In the genomic region with DNA sequence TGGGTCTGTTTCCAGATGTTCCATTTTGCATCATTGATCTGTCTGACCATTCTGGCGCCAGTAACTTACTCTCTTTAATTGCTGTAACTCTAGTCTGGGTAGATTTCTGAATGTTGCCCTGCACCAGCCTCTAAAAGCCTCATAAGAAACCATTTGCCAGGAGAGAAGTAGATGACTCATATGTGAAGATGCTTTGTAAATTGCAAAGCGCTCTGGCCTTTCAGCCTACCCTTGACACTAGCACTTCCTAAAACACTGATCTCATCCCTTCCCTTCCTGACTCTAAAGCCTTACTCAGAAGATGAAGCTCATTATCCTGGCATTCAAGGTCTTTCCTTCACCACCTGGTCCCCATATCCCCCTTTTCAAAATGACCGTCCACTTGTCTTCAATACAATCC, we compare ENCODE assay signal across 26 cellular contexts.
DNase-seq lines count a peak whose midpoint lies in the region; FAIRE-seq and TF ChIP-seq lines count a peak whose summit lies in the region.
"Had no signal": no experiment of that assay in that cellular context is flagged by ENCODE, and none has a peak within 500 bp of the region (broad histone marks: within the 10 kb centered on the region; RNA-seq: fewer than 3 reads in every experiment).

No MANE protein-coding gene starts in this region.

- no peaks in the 10 kb centered on the region for H3K9me2 ChIP-seq in OCI-LY7 (ENCODE audit: insufficient read depth, low read length)

- no peaks in the 10 kb centered on the region for H3K27me3 Mint-ChIP-seq in neural crest cell (ENCODE audit: low read depth)

- H3K79me2 ChIP-seq in OCI-LY7 (ENCODE audit: insufficient read depth, low read depth, low read length), result no peaks in the 10 kb centered on the region
- H3K79me2 ChIP-seq: parathyroid adenoma had no signal

- CTCF ChIA-PET in OCI-LY7 (lab: Charles Lee; ENCODE audit: unreplicated experiment), result interaction anchor here (0.6 kb wide), 1 partner anchor 29 kb away, joined by 4 read pairs; no protein-coding TSS in a partner anchor

- intact Hi-C loops in OCI-LY7 (cut with micrococcal nuclease; ENCODE audit: unreplicated experiment), result no loop called here

- H3K9me3 Mint-ChIP-seq in neural crest cell, result peaks cover 10% of the 10 kb centered on the region
- H3K9me3 Mint-ChIP-seq: activated CD4-positive, alpha-beta memory T cell treated with anti-CD3 and anti-CD28 coated beads, Interleukin-2, amount 10 ng/mL, durations not matched to agents 7 days and 5 days; CD8-positive, alpha-beta T cell; central memory CD8-positive, alpha-beta T cell; stimulated activated memory B cell treated with anti-CD40 and anti-IgM and Interleukin-4, amounts not matched to agents 10 μg/mL and 1 μg/mL and 100 μg/mL, for 72 hours had no signal

- H3K4me3 Mint-ChIP-seq in neural crest cell, result no peak overlapping the region
- H3K4me3 Mint-ChIP-seq: activated CD4-positive, alpha-beta memory T cell treated with anti-CD3 and anti-CD28 coated beads, Interleukin-2, amount 10 ng/mL, durations not matched to agents 7 days and 5 days; CD8-positive, alpha-beta T cell; central memory CD8-positive, alpha-beta T cell; nephron; stimulated activated memory B cell treated with anti-CD40 and anti-IgM and Interleukin-4, amounts not matched to agents 10 μg/mL and 1 μg/mL and 100 μg/mL, for 72 hours had no signal

- no peaks in the 10 kb centered on the region for H3K4me1 ChIP-seq in OCI-LY7 (ENCODE audit: insufficient read depth, low read length, poor library complexity, severe bottlenecking)
- H3K4me1 ChIP-seq: parathyroid adenoma, sigmoid colon, SJSA1 had no signal

- no peak for DNase-seq in GM12891 (ENCODE audit: insufficient read length, low spot score)
- peak; percentile 24 for DNase-seq in NCI-H226
- peak; percentile 57 for DNase-seq in bronchial epithelial cell (ENCODE audit: low read depth)
- DNase-seq in neural crest cell (ENCODE audit: low read depth, low spot score), result no peak
- DNase-seq in OCI-LY7 (ENCODE audit: low spot score), result no peak
- DNase-seq in NCI-H2081 treated with DMSO at 0.1 percent for 48 hours (lab: John Stamatoyannopoulos, UW), result no peak
- DNase-seq in NCI-H2107 treated with DMSO at 0.1 percent for 48 hours (lab: John Stamatoyannopoulos, UW; ENCODE audit: unreplicated experiment), result no peak
- DNase-seq: activated CD4-positive, alpha-beta memory T cell treated with anti-CD3 and anti-CD28 coated beads, Interleukin-2, amount 10 ng/mL, durations not matched to agents 7 days and 5 days; activated CD4-positive, CD25-positive, alpha-beta regulatory T cell; amygdala; CD8-positive, alpha-beta T cell; DMS79; effector CD4-positive, alpha-beta T cell; HCEC 1CT; Karpas-422; NCI-H1105 treated with DMSO at 0.1 percent for 48 hours; NCI-H69; PC-3; sigmoid colon had no signal

- H3K27ac ChIP-seq in OCI-LY7 (ENCODE audit: low read depth, low read length, poor library complexity, severe bottlenecking), result no peak overlapping the region
- H3K27ac ChIP-seq: parathyroid adenoma, sigmoid colon, SJSA1, thoracic aorta had no signal

- no peaks in the 10 kb centered on the region for H3K36me3 Mint-ChIP-seq in neural crest cell (ENCODE audit: low read depth)
- H3K36me3 Mint-ChIP-seq: CD8-positive, alpha-beta T cell; stimulated activated memory B cell treated with anti-CD40 and anti-IgM and Interleukin-4, amounts not matched to agents 10 μg/mL and 1 μg/mL and 100 μg/mL, for 72 hours had no signal

- POLR2A ChIA-PET in OCI-LY7 (lab: Charles Lee), result no interaction called here

- H3K4me3 ChIP-seq in bronchial epithelial cell (ENCODE audit: low read depth, low read length) (no peak overlapping the region), OCI-LY7 (ENCODE audit: low read depth, low read length, poor library complexity, severe bottlenecking) (no peak overlapping the region)
- H3K4me3 ChIP-seq: sigmoid colon, SJSA1, thoracic aorta had no signal

- no peaks in the 10 kb centered on the region for H3K36me3 ChIP-seq in bronchial epithelial cell (ENCODE audit: control insufficient read depth, insufficient read depth, low read length)
- no peaks in the 10 kb centered on the region for H3K36me3 ChIP-seq in OCI-LY7 (ENCODE audit: insufficient read depth, low read length)
- H3K36me3 ChIP-seq: sigmoid colon, SJSA1, thoracic aorta had no signal

- peak overlapping the region; percentile 93 for H3K27ac Mint-ChIP-seq in neural crest cell (ENCODE audit: unreplicated experiment)
- H3K27ac Mint-ChIP-seq: activated CD4-positive, alpha-beta memory T cell treated with anti-CD3 and anti-CD28 coated beads, Interleukin-2, amount 10 ng/mL, durations not matched to agents 7 days and 5 days; CD8-positive, alpha-beta T cell; nephron; stimulated activated memory B cell treated with anti-CD40 and anti-IgM and Interleukin-4, amounts not matched to agents 10 μg/mL and 1 μg/mL and 100 μg/mL, for 72 hours had no signal

- no peak for FAIRE-seq in GM12891 (lab: Jason Lieb, UNC)
- no peak for FAIRE-seq in bronchial epithelial cell (lab: Jason Lieb, UNC)
- FAIRE-seq: HTR-8/SVneo had no signal

- no peaks in the 10 kb centered on the region for H3K9me3 ChIP-seq in OCI-LY7 (ENCODE audit: low read length)
- H3K9me3 ChIP-seq: sigmoid colon, SJSA1, thoracic aorta had no signal

- H4K20me1 ChIP-seq in OCI-LY7 (ENCODE audit: insufficient read depth, low read length), result no peaks in the 10 kb centered on the region

- no peaks in the 10 kb centered on the region for H3K27me3 ChIP-seq in bronchial epithelial cell (ENCODE audit: control insufficient read depth, insufficient read depth, low read length)
- H3K27me3 ChIP-seq: sigmoid colon, SJSA1 had no signal

- no peak for TF ChIP-seq CTCF in bronchial epithelial cell (IDR thresholded peaks at IDR 0.05; ENCODE audit: insufficient read depth, low read length, severe bottlenecking)
- no peak for TF ChIP-seq CTCF in neural crest cell (conservative IDR thresholded peaks at IDR 0.05)
- TF ChIP-seq CTCF in OCI-LY7 (conservative IDR thresholded peaks at IDR 0.05; ENCODE audit: low read length), result no peak

- H2AFZ ChIP-seq in OCI-LY7 (ENCODE audit: low read length), result no peak overlapping the region
- H2AFZ ChIP-seq: parathyroid adenoma had no signal

- no peak overlapping the region for H3K4me2 ChIP-seq in OCI-LY7 (ENCODE audit: low read length)

- BruUV-seq in OCI-LY7 (replicated peaks; lab: Mats Ljungman, UMichigan), result no TSS peak

- peaks cover 19% of the 10 kb centered on the region for H3K4me1 Mint-ChIP-seq in neural crest cell
- H3K4me1 Mint-ChIP-seq: activated CD4-positive, alpha-beta memory T cell treated with anti-CD3 and anti-CD28 coated beads, Interleukin-2, amount 10 ng/mL, durations not matched to agents 7 days and 5 days; central memory CD8-positive, alpha-beta T cell; nephron; stimulated activated memory B cell treated with anti-CD40 and anti-IgM and Interleukin-4, amounts not matched to agents 10 μg/mL and 1 μg/mL and 100 μg/mL, for 72 hours had no signal

- TF ChIP-seq POLR2A in GM12891 (IDR thresholded peaks at IDR 0.05; ENCODE audit: low read depth, low read length), result no peak

TF ChIP-seq in GM12891, 5 proteins besides CTCF, POLR2A, EP300 and RAD21:
- TF ChIP-seq SPI1 (IDR thresholded peaks at IDR 0.05; ENCODE audit: low read depth, low read length) (0 out of 2 replicates have a peak, but pooled peaks have one; percentile 19), TAF1 (IDR thresholded peaks at IDR 0.05; ENCODE audit: low read depth, low read length) (no peak), POU2F2 (IDR thresholded peaks at IDR 0.05; ENCODE audit: low read depth, low read length) (no peak)

Comparison
In these comparisons a context has a peak if more than half of its experiments do, and no peak if none do; other contexts are left out.
1. DNase-seq: peak in NCI-H226 (single experiment) and bronchial epithelial cell (single experiment); none in GM12891 (single experiment), neural crest cell (single experiment), OCI-LY7 (single experiment), NCI-H2081 treated with DMSO at 0.1 percent for 48 hours (single experiment) and NCI-H2107 treated with DMSO at 0.1 percent for 48 hours (single experiment).